32 cellular contexts compared by ENCODE assay signal in genomic region chr1:151673407-151673806, GRCh38. TPM values are rescaled to one million over a fixed set of nuclear protein-coding genes. Genes with fewer than 3 reads are reported as not detected.
"Had no signal": no experiment of that assay in that cellular context is flagged by ENCODE, and none has a peak within 500 bp of the region (broad histone marks: within the 10 kb centered on the region; RNA-seq: fewer than 3 reads in every experiment).

No MANE protein-coding gene starts in this region.

- H3K4me3 ChIP-seq: stomach, suprapubic skin, testis, thoracic aorta, thyroid gland, tibial artery, tibial nerve, transverse colon, upper lobe of left lung, upper lobe of right lung, uterus, vagina had no signal

- DNase-seq: stimulated activated CD4-positive, alpha-beta T cell treated with anti-CD3 and anti-CD28 coated beads, Interleukin-2, amount 100 ng/mL, for 48 hours; stimulated activated CD4-positive, alpha-beta T cell treated with anti-CD3 and anti-CD28 coated beads, Interleukin-4, amount 100 ng/mL, for 1 hour; stimulated activated CD4-positive, alpha-beta T cell treated with anti-CD3 and anti-CD28 coated beads, Interleukin-4, amount 100 ng/mL, for 24 hours; stimulated activated CD4-positive, alpha-beta T cell treated with anti-CD3 and anti-CD28 coated beads, Interleukin-4, amount 100 ng/mL, for 4 hours; stimulated activated CD8-positive, alpha-beta memory T cell treated with anti-CD3 and anti-CD28 coated beads, Interleukin-4, amount 100 ng/mL, for 48 hours; stimulated activated naive B cell treated with anti-CD40 and anti-IgM and Interleukin-4, amounts not matched to agents 10 μg/mL and 1 μg/mL and 100 μg/mL, for 72 hours; stimulated activated naive CD4-positive, alpha-beta T cell; stimulated activated naive CD4-positive, alpha-beta T cell treated with Interleukin-2 at 50 U/mL for 16 hours; stimulated activated naive CD8-positive, alpha-beta T cell treated with anti-CD3 and anti-CD28 coated beads, Interleukin-15, amount 100 ng/mL, for 72 hours; stimulated activated naive CD8-positive, alpha-beta T cell treated with anti-CD3 and anti-CD28 coated beads, Interleukin-15, Interleukin-2, amounts not matched to agents 100 U/mL and 50 U/mL, for 24 hours; stomach; substantia nigra; testis; thyroid gland; tibial artery; transverse colon; trophoblast cell; upper lobe of left lung; upper lobe of right lung; uterus had no signal

- H3K4me3 Mint-ChIP-seq: stimulated activated effector memory CD8-positive, alpha-beta T cell treated with anti-CD3 and anti-CD28 coated beads, Interleukin-12 subunit alpha, Interleukin-12 subunit beta, amount 100 ng/mL, for 72 hours; stimulated activated memory B cell treated with anti-CD40 and anti-IgM and Interleukin-4, amounts not matched to agents 10 μg/mL and 1 μg/mL and 100 μg/mL, for 72 hours; stimulated activated naive B cell treated with anti-CD40 and anti-IgM and Interleukin-4, amounts not matched to agents 10 μg/mL and 1 μg/mL and 100 μg/mL, for 72 hours; stimulated activated naive CD8-positive, alpha-beta T cell treated with anti-CD3 and anti-CD28 coated beads, Interleukin-15, amount 100 ng/mL, for 72 hours; stimulated activated naive CD8-positive, alpha-beta T cell treated with anti-CD3 and anti-CD28 coated beads, Interleukin-15, Interleukin-2, amounts not matched to agents 100 ng/mL and 50 ng/mL, for 24 hours; type B pancreatic cell had no signal

- H3K9me3 ChIP-seq: stomach, suprapubic skin, testis, thoracic aorta, thyroid gland, upper lobe of left lung, upper lobe of right lung, uterus had no signal

- H3K9me3 Mint-ChIP-seq: stimulated activated effector memory CD8-positive, alpha-beta T cell treated with anti-CD3 and anti-CD28 coated beads, Interleukin-12 subunit alpha, Interleukin-12 subunit beta, amount 100 ng/mL, for 72 hours; stimulated activated naive CD8-positive, alpha-beta T cell treated with anti-CD3 and anti-CD28 coated beads, Interleukin-15, amount 100 ng/mL, for 72 hours had no signal

- ATAC-seq: stimulated activated effector memory CD8-positive, alpha-beta T cell treated with anti-CD3 and anti-CD28 coated beads, Interleukin-12 subunit alpha, Interleukin-12 subunit beta, amount 100 ng/mL, for 72 hours; stimulated activated memory B cell treated with anti-CD40 and anti-IgM and Interleukin-4, amounts not matched to agents 10 μg/mL and 1 μg/mL and 100 μg/mL, for 72 hours; stimulated activated naive B cell treated with anti-CD40 and anti-IgM and Interleukin-4, amounts not matched to agents 10 μg/mL and 1 μg/mL and 100 μg/mL, for 72 hours; stimulated activated naive CD8-positive, alpha-beta T cell treated with anti-CD3 and anti-CD28 coated beads, Interleukin-15, amount 100 ng/mL, for 72 hours; stimulated activated naive CD8-positive, alpha-beta T cell treated with anti-CD3 and anti-CD28 coated beads, Interleukin-15, Interleukin-2, amounts not matched to agents 100 U/mL and 50 U/mL, for 24 hours; upper lobe of right lung had no signal

- H3K27me3 Mint-ChIP-seq: stimulated activated memory B cell treated with anti-CD40 and anti-IgM and Interleukin-4, amounts not matched to agents 10 μg/mL and 1 μg/mL and 100 μg/mL, for 72 hours; stimulated activated naive B cell treated with anti-CD40 and anti-IgM and Interleukin-4, amounts not matched to agents 10 μg/mL and 1 μg/mL and 100 μg/mL, for 72 hours; stimulated activated naive CD8-positive, alpha-beta T cell treated with anti-CD3 and anti-CD28 coated beads, Interleukin-15, amount 100 ng/mL, for 72 hours; stimulated activated naive CD8-positive, alpha-beta T cell treated with anti-CD3 and anti-CD28 coated beads, Interleukin-15, Interleukin-2, amounts not matched to agents 100 ng/mL and 50 ng/mL, for 24 hours; type B pancreatic cell had no signal

- FAIRE-seq: urothelium cell line had no signal

- H3K27ac ChIP-seq: stomach, suprapubic skin, testis, thoracic aorta, thyroid gland, tibial artery, tibial nerve, transverse colon, upper lobe of left lung, upper lobe of right lung, uterus, vagina had no signal

- H3K4me1 ChIP-seq: stomach, suprapubic skin, testis, thyroid gland, tibial artery, tibial nerve, transverse colon, upper lobe of left lung, upper lobe of right lung, uterus, vagina had no signal

- H3K4me1 Mint-ChIP-seq: stimulated activated memory B cell treated with anti-CD40 and anti-IgM and Interleukin-4, amounts not matched to agents 10 μg/mL and 1 μg/mL and 100 μg/mL, for 72 hours; stimulated activated naive CD8-positive, alpha-beta T cell treated with anti-CD3 and anti-CD28 coated beads, Interleukin-15, amount 100 ng/mL, for 72 hours had no signal

- H3K27ac Mint-ChIP-seq: stimulated activated memory B cell treated with anti-CD40 and anti-IgM and Interleukin-4, amounts not matched to agents 10 μg/mL and 1 μg/mL and 100 μg/mL, for 72 hours; stimulated activated naive B cell treated with anti-CD40 and anti-IgM and Interleukin-4, amounts not matched to agents 10 μg/mL and 1 μg/mL and 100 μg/mL, for 72 hours; stimulated activated naive CD8-positive, alpha-beta T cell treated with anti-CD3 and anti-CD28 coated beads, Interleukin-15, amount 100 ng/mL, for 72 hours; stimulated activated naive CD8-positive, alpha-beta T cell treated with anti-CD3 and anti-CD28 coated beads, Interleukin-15, Interleukin-2, amounts not matched to agents 100 ng/mL and 50 ng/mL, for 24 hours; type B pancreatic cell had no signal

RNA-seq across cellular contexts. Expression of gene CELF3, which starts 43.2 kb away (rescaled TPM):
- total RNA-seq: subcutaneous adipose tissue, suprapubic skin, thoracic aorta, tibial nerve, upper lobe of right lung, ureter had no signal

RNA-seq across cellular contexts. Expression of gene RIIAD1, which starts 47.9 kb away (rescaled TPM):
- total RNA-seq: stomach, subcutaneous adipose tissue, suprapubic skin, thoracic aorta, thyroid gland, tibial nerve, transverse colon, upper lobe of right lung, ureter, urinary bladder, vagina had no signal
